ENCODE assay signal across 1 cellular context in the genomic region with DNA sequence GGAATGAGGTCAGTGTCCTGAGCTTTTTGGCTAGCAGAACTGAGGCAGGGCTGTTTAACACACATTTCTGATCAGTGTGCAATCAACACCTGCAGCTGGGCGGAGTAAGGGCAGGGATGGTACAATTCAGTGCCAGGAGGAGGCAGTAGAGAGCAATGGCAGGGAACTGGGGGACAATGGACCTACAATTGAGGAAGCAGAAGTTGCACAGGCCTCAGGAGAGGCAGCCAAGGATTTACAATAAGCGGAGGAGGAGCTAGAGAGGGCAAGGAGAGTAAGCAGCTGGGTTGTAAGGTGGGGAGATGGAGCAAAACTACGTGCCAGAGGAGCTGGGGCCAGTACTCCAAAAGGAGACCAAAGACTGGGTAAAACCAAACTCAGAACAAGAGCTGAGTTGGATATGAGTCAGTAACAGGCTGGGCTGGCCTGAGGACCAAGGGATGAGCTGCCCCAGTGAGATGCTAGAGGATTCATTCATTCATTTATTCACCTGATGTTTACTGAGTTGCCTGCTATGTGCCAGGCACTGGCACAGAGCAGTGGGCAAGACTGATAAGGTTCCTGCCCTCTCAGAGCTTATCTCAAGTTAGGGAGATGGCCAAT.
TF ChIP-seq lines count a peak whose summit lies in the region.

No MANE protein-coding gene starts in this region.

TF ChIP-seq in endothelial cell of umbilical vein, 7 proteins besides CTCF, POLR2A, EP300 and RAD21:
- TF ChIP-seq FOS (IDR thresholded peaks at IDR 0.05; ENCODE audit: borderline replicate concordance, insufficient read depth, low read length), result no peak
- no peak for TF ChIP-seq MYC (IDR thresholded peaks at IDR 0.05; ENCODE audit: low read depth, low read length)
- TF ChIP-seq POLR2AphosphoS5 (IDR thresholded peaks at IDR 0.05; ENCODE audit: insufficient read depth, low read depth, low read length), result no peak
- TF ChIP-seq EZH2 (IDR thresholded peaks at IDR 0.05; ENCODE audit: borderline replicate concordance, low read depth, low read length, severe bottlenecking), result no peak
- TF ChIP-seq JUN (IDR thresholded peaks at IDR 0.05; ENCODE audit: borderline replicate concordance, insufficient read depth, insufficient read length, low read depth), result no peak
- no peak for TF ChIP-seq GATA2 (IDR thresholded peaks at IDR 0.05; ENCODE audit: insufficient read depth, insufficient read length, low read depth, low read length)
- TF ChIP-seq, protein P1, sequence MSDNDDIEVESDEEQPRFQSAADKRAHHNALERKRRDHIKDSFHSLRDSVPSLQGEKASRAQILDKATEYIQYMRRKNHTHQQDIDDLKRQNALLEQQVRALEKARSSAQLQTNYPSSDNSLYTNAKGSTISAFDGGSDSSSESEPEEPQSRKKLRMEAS (IDR thresholded peaks at IDR 0.05; ENCODE audit: insufficient read depth, insufficient read length), result no peak
